Comparison of ENCODE assay signal across 1 cellular context in the genomic region with DNA sequence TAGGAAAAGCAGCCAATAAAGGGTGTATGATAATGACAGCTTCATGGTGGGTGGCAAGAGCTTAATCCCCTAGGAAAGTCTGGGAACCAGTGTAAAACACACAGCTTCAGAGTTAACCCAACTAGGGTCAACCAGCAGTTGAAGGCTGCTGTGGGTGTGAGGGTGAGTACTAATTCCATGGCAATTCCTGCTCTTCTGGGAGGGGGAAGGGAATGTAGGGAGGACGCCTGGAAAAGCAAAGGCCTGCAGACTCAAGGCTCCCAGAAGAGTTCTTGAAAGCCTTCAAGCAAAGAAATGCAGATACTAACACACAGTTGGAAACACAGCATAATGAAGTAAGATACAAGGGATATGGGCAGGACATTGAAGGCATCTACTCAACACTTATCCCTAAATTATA.
TF ChIP-seq lines count a peak whose summit lies in the region.

No MANE protein-coding gene starts in this region.

TF ChIP-seq in GM23338, 12 proteins besides CTCF, POLR2A, EP300 and RAD21 (continued from another document):
- TF ChIP-seq ZNF462 (CRISPR knock-in tag; IDR thresholded peaks at IDR 0.05), result peak; percentile 79
